Comparison of ENCODE assay signal across 1 cellular context in the genomic region with DNA sequence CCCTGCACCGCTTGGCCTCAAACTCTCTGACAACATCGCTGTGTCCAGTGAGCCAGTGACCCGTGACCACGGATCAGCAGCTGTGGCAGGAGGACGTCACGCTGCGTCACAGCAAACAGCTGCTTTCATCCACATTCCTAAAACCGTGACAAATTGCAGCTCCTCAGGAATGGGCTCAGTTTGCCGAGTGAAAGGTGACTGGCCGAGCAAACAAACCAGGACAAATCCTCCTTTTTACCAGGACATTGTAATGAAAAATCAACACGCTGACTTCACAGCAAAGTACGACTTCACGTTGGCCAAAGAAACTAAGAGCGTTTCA.
TF ChIP-seq lines count a peak whose summit lies in the region.

No MANE protein-coding gene starts in this region.

TF ChIP-seq in GM23338, 12 proteins besides CTCF, POLR2A, EP300 and RAD21 (continued from another document):
- TF ChIP-seq, protein P1, sequence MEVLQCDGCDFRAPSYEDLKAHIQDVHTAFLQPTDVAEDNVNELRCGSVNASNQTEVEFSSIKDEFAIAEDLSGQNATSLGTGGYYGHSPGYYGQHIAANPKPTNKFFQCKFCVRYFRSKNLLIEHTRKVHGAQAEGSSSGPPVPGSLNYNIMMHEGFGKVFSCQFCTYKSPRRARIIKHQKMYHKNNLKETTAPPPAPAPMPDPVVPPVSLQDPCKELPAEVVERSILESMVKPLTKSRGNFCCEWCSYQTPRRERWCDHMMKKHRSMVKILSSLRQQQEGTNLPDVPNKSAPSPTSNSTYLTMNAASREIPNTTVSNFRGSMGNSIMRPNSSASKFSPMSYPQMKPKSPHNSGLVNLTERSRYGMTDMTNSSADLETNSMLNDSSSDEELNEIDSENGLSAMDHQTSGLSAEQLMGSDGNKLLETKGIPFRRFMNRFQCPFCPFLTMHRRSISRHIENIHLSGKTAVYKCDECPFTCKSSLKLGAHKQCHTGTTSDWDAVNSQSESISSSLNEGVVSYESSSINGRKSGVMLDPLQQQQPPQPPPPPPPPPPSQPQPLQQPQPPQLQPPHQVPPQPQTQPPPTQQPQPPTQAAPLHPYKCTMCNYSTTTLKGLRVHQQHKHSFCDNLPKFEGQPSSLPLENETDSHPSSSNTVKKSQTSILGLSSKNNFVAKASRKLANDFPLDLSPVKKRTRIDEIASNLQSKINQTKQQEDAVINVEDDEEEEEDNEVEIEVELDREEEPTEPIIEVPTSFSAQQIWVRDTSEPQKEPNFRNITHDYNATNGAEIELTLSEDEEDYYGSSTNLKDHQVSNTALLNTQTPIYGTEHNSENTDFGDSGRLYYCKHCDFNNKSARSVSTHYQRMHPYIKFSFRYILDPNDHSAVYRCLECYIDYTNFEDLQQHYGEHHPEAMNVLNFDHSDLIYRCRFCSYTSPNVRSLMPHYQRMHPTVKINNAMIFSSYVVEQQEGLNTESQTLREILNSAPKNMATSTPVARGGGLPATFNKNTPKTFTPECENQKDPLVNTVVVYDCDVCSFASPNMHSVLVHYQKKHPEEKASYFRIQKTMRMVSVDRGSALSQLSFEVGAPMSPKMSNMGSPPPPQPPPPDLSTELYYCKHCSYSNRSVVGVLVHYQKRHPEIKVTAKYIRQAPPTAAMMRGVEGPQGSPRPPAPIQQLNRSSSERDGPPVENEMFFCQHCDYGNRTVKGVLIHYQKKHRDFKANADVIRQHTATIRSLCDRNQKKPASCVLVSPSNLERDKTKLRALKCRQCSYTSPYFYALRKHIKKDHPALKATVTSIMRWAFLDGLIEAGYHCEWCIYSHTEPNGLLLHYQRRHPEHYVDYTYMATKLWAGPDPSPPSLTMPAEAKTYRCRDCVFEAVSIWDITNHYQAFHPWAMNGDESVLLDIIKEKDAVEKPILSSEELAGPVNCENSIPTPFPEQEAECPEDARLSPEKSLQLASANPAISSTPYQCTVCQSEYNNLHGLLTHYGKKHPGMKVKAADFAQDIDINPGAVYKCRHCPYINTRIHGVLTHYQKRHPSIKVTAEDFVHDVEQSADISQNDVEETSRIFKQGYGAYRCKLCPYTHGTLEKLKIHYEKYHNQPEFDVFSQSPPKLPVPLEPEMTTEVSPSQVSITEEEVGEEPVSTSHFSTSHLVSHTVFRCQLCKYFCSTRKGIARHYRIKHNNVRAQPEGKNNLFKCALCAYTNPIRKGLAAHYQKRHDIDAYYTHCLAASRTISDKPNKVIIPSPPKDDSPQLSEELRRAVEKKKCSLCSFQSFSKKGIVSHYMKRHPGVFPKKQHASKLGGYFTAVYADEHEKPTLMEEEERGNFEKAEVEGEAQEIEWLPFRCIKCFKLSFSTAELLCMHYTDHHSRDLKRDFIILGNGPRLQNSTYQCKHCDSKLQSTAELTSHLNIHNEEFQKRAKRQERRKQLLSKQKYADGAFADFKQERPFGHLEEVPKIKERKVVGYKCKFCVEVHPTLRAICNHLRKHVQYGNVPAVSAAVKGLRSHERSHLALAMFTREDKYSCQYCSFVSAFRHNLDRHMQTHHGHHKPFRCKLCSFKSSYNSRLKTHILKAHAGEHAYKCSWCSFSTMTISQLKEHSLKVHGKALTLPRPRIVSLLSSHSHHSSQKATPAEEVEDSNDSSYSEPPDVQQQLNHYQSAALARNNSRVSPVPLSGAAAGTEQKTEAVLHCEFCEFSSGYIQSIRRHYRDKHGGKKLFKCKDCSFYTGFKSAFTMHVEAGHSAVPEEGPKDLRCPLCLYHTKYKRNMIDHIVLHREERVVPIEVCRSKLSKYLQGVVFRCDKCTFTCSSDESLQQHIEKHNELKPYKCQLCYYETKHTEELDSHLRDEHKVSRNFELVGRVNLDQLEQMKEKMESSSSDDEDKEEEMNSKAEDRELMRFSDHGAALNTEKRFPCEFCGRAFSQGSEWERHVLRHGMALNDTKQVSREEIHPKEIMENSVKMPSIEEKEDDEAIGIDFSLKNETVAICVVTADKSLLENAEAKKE (CRISPR knock-in tag; IDR thresholded peaks at IDR 0.05) = no peak
- no peak for TF ChIP-seq ZNF331 (CRISPR knock-in tag; IDR thresholded peaks at IDR 0.05; ENCODE audit: low read depth)
